Comparison of ENCODE assay signal across 1 cellular context in the genomic region with DNA sequence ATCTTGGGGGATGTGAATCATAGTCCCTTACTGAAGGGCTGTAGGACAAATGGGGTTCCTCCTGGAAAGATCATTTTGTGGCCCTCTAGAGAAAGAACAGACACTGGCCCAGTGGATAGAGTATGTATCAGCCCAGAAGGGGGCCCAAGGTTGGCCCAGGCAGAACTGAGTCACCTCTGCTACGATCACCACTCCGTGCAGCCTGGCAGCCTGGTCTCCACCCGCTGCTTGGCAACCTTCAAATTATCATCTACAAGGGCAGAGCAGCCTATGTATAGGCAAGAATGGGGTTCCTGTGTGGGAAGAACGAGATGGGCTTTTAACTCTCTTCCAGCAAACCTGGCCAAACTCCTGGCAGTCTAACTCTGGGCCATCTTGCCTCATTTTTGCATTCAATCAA.
TF ChIP-seq lines count a peak whose summit lies in the region.

No MANE protein-coding gene starts in this region.

TF ChIP-seq in HepG2, 621 proteins besides CTCF, POLR2A, EP300 and RAD21 (continued from another document):
- TF ChIP-seq ZNF331 (CRISPR knock-in tag; IDR thresholded peaks at IDR 0.05), result no peak
- TF ChIP-seq TBX3 (IDR thresholded peaks at IDR 0.05; ENCODE audit: borderline replicate concordance), result no peak
- TF ChIP-seq, protein P1, sequence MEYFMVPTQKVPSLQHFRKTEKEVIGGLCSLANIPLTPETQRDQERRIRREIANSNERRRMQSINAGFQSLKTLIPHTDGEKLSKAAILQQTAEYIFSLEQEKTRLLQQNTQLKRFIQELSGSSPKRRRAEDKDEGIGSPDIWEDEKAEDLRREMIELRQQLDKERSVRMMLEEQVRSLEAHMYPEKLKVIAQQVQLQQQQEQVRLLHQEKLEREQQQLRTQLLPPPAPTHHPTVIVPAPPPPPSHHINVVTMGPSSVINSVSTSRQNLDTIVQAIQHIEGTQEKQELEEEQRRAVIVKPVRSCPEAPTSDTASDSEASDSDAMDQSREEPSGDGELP (IDR thresholded peaks at IDR 0.05; ENCODE audit: borderline replicate concordance, low read depth), result no peak
- no peak for TF ChIP-seq ATRX (CRISPR knock-in tag; IDR thresholded peaks at IDR 0.05; ENCODE audit: borderline replicate concordance)
- TF ChIP-seq, protein P2, sequence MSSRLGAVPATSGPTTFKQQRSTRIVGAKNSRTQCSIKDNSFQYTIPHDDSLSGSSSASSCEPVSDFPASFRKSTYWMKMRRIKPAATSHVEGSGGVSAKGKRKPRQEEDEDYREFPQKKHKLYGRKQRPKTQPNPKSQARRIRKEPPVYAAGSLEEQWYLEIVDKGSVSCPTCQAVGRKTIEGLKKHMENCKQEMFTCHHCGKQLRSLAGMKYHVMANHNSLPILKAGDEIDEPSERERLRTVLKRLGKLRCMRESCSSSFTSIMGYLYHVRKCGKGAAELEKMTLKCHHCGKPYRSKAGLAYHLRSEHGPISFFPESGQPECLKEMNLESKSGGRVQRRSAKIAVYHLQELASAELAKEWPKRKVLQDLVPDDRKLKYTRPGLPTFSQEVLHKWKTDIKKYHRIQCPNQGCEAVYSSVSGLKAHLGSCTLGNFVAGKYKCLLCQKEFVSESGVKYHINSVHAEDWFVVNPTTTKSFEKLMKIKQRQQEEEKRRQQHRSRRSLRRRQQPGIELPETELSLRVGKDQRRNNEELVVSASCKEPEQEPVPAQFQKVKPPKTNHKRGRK (CRISPR knock-in tag; IDR thresholded peaks at IDR 0.05), result no peak
- TF ChIP-seq RBM22 (optimal IDR thresholded peaks at IDR 0.05; ENCODE audit: low read length), result no peak
- TF ChIP-seq, protein P3, sequence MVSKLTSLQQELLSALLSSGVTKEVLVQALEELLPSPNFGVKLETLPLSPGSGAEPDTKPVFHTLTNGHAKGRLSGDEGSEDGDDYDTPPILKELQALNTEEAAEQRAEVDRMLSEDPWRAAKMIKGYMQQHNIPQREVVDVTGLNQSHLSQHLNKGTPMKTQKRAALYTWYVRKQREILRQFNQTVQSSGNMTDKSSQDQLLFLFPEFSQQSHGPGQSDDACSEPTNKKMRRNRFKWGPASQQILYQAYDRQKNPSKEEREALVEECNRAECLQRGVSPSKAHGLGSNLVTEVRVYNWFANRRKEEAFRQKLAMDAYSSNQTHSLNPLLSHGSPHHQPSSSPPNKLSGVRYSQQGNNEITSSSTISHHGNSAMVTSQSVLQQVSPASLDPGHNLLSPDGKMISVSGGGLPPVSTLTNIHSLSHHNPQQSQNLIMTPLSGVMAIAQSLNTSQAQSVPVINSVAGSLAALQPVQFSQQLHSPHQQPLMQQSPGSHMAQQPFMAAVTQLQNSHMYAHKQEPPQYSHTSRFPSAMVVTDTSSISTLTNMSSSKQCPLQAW (CRISPR knock-in tag; IDR thresholded peaks at IDR 0.05), result no peak
- TF ChIP-seq, protein P4, sequence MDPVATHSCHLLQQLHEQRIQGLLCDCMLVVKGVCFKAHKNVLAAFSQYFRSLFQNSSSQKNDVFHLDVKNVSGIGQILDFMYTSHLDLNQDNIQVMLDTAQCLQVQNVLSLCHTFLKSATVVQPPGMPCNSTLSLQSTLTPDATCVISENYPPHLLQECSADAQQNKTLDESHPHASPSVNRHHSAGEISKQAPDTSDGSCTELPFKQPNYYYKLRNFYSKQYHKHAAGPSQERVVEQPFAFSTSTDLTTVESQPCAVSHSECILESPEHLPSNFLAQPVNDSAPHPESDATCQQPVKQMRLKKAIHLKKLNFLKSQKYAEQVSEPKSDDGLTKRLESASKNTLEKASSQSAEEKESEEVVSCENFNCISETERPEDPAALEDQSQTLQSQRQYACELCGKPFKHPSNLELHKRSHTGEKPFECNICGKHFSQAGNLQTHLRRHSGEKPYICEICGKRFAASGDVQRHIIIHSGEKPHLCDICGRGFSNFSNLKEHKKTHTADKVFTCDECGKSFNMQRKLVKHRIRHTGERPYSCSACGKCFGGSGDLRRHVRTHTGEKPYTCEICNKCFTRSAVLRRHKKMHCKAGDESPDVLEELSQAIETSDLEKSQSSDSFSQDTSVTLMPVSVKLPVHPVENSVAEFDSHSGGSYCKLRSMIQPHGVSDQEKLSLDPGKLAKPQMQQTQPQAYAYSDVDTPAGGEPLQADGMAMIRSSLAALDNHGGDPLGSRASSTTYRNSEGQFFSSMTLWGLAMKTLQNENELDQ (CRISPR knock-in tag; IDR thresholded peaks at IDR 0.05; ENCODE audit: borderline replicate concordance), result no peak
- no peak for TF ChIP-seq HNRNPH1 (optimal IDR thresholded peaks at IDR 0.05; ENCODE audit: low read depth, low read length)
- TF ChIP-seq SRSF4 (IDR thresholded peaks at IDR 0.05; ENCODE audit: low read depth, low read length, poor library complexity, severe bottlenecking), result no peak
- TF ChIP-seq, protein P5, sequence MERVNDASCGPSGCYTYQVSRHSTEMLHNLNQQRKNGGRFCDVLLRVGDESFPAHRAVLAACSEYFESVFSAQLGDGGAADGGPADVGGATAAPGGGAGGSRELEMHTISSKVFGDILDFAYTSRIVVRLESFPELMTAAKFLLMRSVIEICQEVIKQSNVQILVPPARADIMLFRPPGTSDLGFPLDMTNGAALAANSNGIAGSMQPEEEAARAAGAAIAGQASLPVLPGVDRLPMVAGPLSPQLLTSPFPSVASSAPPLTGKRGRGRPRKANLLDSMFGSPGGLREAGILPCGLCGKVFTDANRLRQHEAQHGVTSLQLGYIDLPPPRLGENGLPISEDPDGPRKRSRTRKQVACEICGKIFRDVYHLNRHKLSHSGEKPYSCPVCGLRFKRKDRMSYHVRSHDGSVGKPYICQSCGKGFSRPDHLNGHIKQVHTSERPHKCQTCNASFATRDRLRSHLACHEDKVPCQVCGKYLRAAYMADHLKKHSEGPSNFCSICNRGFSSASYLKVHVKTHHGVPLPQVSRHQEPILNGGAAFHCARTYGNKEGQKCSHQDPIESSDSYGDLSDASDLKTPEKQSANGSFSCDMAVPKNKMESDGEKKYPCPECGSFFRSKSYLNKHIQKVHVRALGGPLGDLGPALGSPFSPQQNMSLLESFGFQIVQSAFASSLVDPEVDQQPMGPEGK (CRISPR knock-in tag; IDR thresholded peaks at IDR 0.05), result no peak
- no peak for TF ChIP-seq RFXAP (CRISPR knock-in tag; IDR thresholded peaks at IDR 0.05; ENCODE audit: borderline replicate concordance)
- TF ChIP-seq ZNF674 (CRISPR knock-in tag; IDR thresholded peaks at IDR 0.05; ENCODE audit: low read depth), result no peak
- no peak for TF ChIP-seq GTF2F1 (IDR thresholded peaks at IDR 0.05; ENCODE audit: low read length)
- TF ChIP-seq ZNF644 (CRISPR knock-in tag; IDR thresholded peaks at IDR 0.05; ENCODE audit: low read depth), result no peak
- TF ChIP-seq ZMYM2 (CRISPR knock-in tag; IDR thresholded peaks at IDR 0.05), result no peak
- TF ChIP-seq, protein P6, sequence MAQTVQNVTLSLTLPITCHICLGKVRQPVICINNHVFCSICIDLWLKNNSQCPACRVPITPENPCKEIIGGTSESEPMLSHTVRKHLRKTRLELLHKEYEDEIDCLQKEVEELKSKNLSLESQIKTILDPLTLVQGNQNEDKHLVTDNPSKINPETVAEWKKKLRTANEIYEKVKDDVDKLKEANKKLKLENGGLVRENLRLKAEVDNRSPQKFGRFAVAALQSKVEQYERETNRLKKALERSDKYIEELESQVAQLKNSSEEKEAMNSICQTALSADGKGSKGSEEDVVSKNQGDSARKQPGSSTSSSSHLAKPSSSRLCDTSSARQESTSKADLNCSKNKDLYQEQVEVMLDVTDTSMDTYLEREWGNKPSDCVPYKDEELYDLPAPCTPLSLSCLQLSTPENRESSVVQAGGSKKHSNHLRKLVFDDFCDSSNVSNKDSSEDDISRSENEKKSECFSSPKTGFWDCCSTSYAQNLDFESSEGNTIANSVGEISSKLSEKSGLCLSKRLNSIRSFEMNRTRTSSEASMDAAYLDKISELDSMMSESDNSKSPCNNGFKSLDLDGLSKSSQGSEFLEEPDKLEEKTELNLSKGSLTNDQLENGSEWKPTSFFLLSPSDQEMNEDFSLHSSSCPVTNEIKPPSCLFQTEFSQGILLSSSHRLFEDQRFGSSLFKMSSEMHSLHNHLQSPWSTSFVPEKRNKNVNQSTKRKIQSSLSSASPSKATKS (CRISPR knock-in tag; IDR thresholded peaks at IDR 0.05), result no peak
